ENCODE assay signal across 26 cellular contexts in the genomic region with DNA sequence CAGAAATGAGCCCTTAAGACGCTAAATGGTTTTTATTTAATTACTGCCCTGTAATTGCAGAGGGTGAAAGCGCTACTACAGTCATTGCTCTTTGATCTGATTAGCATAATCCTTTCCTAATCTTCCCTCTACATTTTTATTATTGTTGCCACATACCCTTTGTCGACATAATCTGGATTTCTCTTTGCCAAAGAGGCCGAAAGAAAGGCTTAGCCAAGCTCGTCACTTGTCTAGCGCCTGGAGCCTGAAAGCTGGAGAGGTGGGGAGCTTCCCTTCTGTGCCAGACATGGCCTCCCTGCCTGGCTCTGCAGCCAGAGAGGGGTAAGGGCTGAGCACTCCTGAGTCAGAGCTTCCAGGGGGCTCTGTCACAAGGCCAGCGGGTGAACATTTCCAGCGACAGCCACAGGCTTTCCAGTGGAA.
DNase-seq lines count a peak whose midpoint lies in the region; ATAC-seq and TF ChIP-seq lines count a peak whose summit lies in the region.
"Had no signal": no experiment of that assay in that cellular context is flagged by ENCODE, and none has a peak within 500 bp of the region (broad histone marks: within the 10 kb centered on the region; RNA-seq: fewer than 3 reads in every experiment).

No MANE protein-coding gene starts in this region.

- DNase-seq in BE2C: peak; percentile 76
- peak; percentile 68 for DNase-seq in WERI-Rb-1
- no peak for DNase-seq in left colon
- DNase-seq in ecto neural progenitor cell (ENCODE audit: low spot score): no peak
- DNase-seq in UCSD-AML1 (lab: John Stamatoyannopoulos, UW; ENCODE audit: unreplicated experiment): no peak
- no peak for DNase-seq in head of caudate nucleus
- DNase-seq: ACHN; activated CD4-positive, alpha-beta memory T cell treated with anti-CD3 and anti-CD28 coated beads, Interleukin-2, amount 10 ng/mL, durations not matched to agents 7 days and 5 days; activated CD4-positive, alpha-beta T cell treated with anti-CD3 and anti-CD28 coated beads for 1 hour; activated naive CD8-positive, alpha-beta T cell treated with anti-CD3 and anti-CD28 coated beads, Interleukin-2, amount 10 ng/mL, durations not matched to agents 7 days and 5 days; cerebellar nuclear complex; gastrocnemius medialis; KG1; lower lobe of right lung; MG63; NCI-H2029 treated with DMSO at 0.1 percent for 48 hours; NCI-H446 treated with DMSO at 0.1 percent for 48 hours; NK-92 treated with Interleukin-12 subunit alpha and Interleukin-12 subunit beta, amount 100 ng/mL, for 24 hours; spleen; trophoblast cell had no signal

- H3K4me3 ChIP-seq in BE2C (ENCODE audit: low read depth, low read length): peak overlapping the region; percentile 0; the same call in 1 of the 2 replicates
- no peak overlapping the region for H3K4me3 ChIP-seq in HEK293 (ENCODE audit: low read depth, low read length)
- no peak overlapping the region for H3K4me3 ChIP-seq in WERI-Rb-1 (ENCODE audit: low read depth, low read length)
- H3K4me3 ChIP-seq: gastrocnemius medialis, lower lobe of right lung, MG63, mucosa of descending colon, ovary, SJSA1, spleen had no signal

- no peaks in the 10 kb centered on the region for H3K36me3 ChIP-seq in BE2C
- H3K36me3 ChIP-seq in HEK293 (ENCODE audit: control insufficient read depth in 2 of 2, insufficient read depth in 1 of 2, low read length in 2 of 2): no peaks in the 10 kb centered on the region
- no peaks in the 10 kb centered on the region for H3K36me3 ChIP-seq in WERI-Rb-1
- H3K36me3 ChIP-seq: gastrocnemius medialis, lower lobe of right lung, MG63, ovary, spleen had no signal

- peaks cover 40% of the 10 kb centered on the region for H3K4me1 ChIP-seq in BE2C
- 0 out of 2 replicates have a peak, but pooled peaks cover 3% of the 10 kb centered on the region for H3K4me1 ChIP-seq in HEK293 (ENCODE audit: control insufficient read depth, insufficient read depth, low read length)

- POLR2A ChIA-PET in HEK293 (lab: Yijun Ruan, JAX): interaction anchor here (0.6 kb wide), 1 partner anchor 52 kb away, joined by 7 read pairs; no protein-coding TSS in a partner anchor

- intact Hi-C loops in left colon (cut with DNase I, micrococcal nuclease) (no loop called here), head of caudate nucleus (cut with DNase I) (no loop called here)

- CTCF ChIA-PET in HEK293 (lab: Yijun Ruan, JAX): interaction anchor here (1.3 kb wide), 1 partner anchor 28 kb away, joined by 3 read pairs; no protein-coding TSS in a partner anchor

- no peaks in the 10 kb centered on the region for H3K9me3 ChIP-seq in BE2C
- H3K9me3 ChIP-seq in HEK293 (ENCODE audit: control insufficient read depth, insufficient read depth, low read depth, low read length): no peaks in the 10 kb centered on the region
- no peaks in the 10 kb centered on the region for H3K9me3 ChIP-seq in WERI-Rb-1 (ENCODE audit: severe bottlenecking)
- H3K9me3 ChIP-seq: gastrocnemius medialis, lower lobe of right lung, MG63, mucosa of descending colon, ovary, SJSA1, spleen had no signal

- no peak for TF ChIP-seq CTCF in BE2C (IDR thresholded peaks at IDR 0.05; ENCODE audit: low read depth, low read length)
- no peak for TF ChIP-seq CTCF in HEK293 (tag by site-specific recombination; IDR thresholded peaks at IDR 0.05)
- no peak for TF ChIP-seq CTCF in WERI-Rb-1 (IDR thresholded peaks at IDR 0.05; ENCODE audit: low read depth, low read length)

- H3K27me3 ChIP-seq in BE2C: no peaks in the 10 kb centered on the region
- no peaks in the 10 kb centered on the region for H3K27me3 ChIP-seq in WERI-Rb-1 (ENCODE audit: insufficient read depth, low read depth, severe bottlenecking)
- H3K27me3 ChIP-seq: gastrocnemius medialis, MG63, ovary, SJSA1, spleen had no signal

- ATAC-seq in left colon (peak; percentile 39), GM18868 (IDR thresholded peaks at IDR 0.05; ENCODE audit: unreplicated experiment) (no peak)
- ATAC-seq: gastrocnemius medialis; lower lobe of right lung; mucosa of descending colon; natural killer cell treated with Interleukin-12 subunit alpha and Interleukin-12 subunit beta and Interleukin-15 and Interleukin-18, amount 100 ng/mL, for 72 hours had no signal

- H3K27ac ChIP-seq in HEK293 (ENCODE audit: extremely low read depth, low read depth, low read length) (no peak overlapping the region), WERI-Rb-1 (peak overlapping the region; percentile 50; the same call in 1 of the 2 replicates)
- H3K27ac ChIP-seq: gastrocnemius medialis, lower lobe of right lung, ovary, SJSA1, spleen had no signal

TF ChIP-seq in HEK293, 187 proteins besides CTCF, POLR2A, EP300 and RAD21:
- TF ChIP-seq SP7 (tag by site-specific recombination; IDR thresholded peaks at IDR 0.05) (peak; percentile 62; the same call in 1 of the 2 replicates), ZNF24 (tag by site-specific recombination; IDR thresholded peaks at IDR 0.05) (no peak), ZNF560 (tag by site-specific recombination; IDR thresholded peaks at IDR 0.05; ENCODE audit: borderline replicate concordance) (no peak)

Comparison
In these comparisons a context has a peak if more than half of its experiments do, and no peak if none do; other contexts are left out.
1. DNase-seq: peak in BE2C (single experiment) and WERI-Rb-1 (single experiment); none in left colon (0 of 2), ecto neural progenitor cell (single experiment), UCSD-AML1 (single experiment) and head of caudate nucleus (0 of 42).